In the genomic region with DNA sequence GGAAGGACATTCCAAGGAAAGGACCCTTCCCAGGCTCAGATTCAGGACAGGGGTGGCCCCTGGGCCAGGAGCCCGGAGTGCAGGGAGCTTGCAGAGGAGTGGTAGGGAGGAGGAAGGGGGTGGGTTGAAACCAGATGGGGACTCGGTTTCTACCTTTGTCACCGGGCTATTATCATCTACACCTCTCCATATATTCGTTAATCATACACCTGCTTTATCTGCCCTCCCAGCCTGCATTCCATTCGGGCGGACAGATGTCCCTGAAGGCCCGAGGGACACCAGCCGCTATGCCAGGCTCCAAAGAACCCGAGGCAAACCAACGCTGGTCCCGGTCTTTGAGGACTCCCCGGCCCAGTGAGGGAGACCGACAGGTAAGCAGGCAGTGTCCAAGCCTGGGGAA, we compare ENCODE assay signal across 29 cellular contexts. TPM values are rescaled to one million over a fixed set of nuclear protein-coding genes. Genes with fewer than 3 reads are reported as not detected.
"Had no signal": no experiment of that assay in that cellular context is flagged by ENCODE, and none has a peak within 500 bp of the region (broad histone marks: within the 10 kb centered on the region; RNA-seq: fewer than 3 reads in every experiment).

No MANE protein-coding gene starts in this region.

- H3K27ac ChIP-seq: coronary artery, heart left ventricle, neutrophil, psoas muscle, testis had no signal

- H3K4me1 ChIP-seq: testis, tibial nerve had no signal

- H3K4me3 Mint-ChIP-seq: naive B cell; nephron progenitor cell; stimulated activated naive B cell treated with anti-CD40 and anti-IgM and Interleukin-4, amounts not matched to agents 10 μg/mL and 1 μg/mL and 100 μg/mL, for 72 hours; stimulated activated naive CD8-positive, alpha-beta T cell treated with anti-CD3 and anti-CD28 coated beads, Interleukin-15, amount 100 ng/mL, for 72 hours had no signal

- H3K27me3 ChIP-seq: neutrophil, testis, tibial nerve had no signal

- H3K9me3 Mint-ChIP-seq: stimulated activated naive CD8-positive, alpha-beta T cell treated with anti-CD3 and anti-CD28 coated beads, Interleukin-15, amount 100 ng/mL, for 72 hours had no signal

- DNase-seq: cerebellar nuclear complex; effector CD8-positive, alpha-beta T cell; heart left ventricle; hippocampal formation; mammary epithelial cell; naive B cell; nephron progenitor cell; psoas muscle; stimulated activated CD4-positive, alpha-beta T cell treated with anti-CD3 and anti-CD28 coated beads, Interleukin-2, amount 100 ng/mL, for 24 hours; stimulated activated CD4-positive, alpha-beta T cell treated with anti-CD3 and anti-CD28 coated beads, Interleukin-4, amount 100 ng/mL, for 4 hours; stimulated activated naive B cell treated with anti-CD40 and anti-IgM and Interleukin-4, amounts not matched to agents 10 μg/mL and 1 μg/mL and 100 μg/mL, for 72 hours; stimulated activated naive CD8-positive, alpha-beta T cell treated with anti-CD3 and anti-CD28 coated beads, Interleukin-15, amount 100 ng/mL, for 72 hours; testis had no signal

- FAIRE-seq: frontal cortex had no signal

- H3K4me1 Mint-ChIP-seq: naive B cell; stimulated activated naive CD8-positive, alpha-beta T cell treated with anti-CD3 and anti-CD28 coated beads, Interleukin-15, amount 100 ng/mL, for 72 hours had no signal

- H3K36me3 Mint-ChIP-seq: stimulated activated naive B cell treated with anti-CD40 and anti-IgM and Interleukin-4, amounts not matched to agents 10 μg/mL and 1 μg/mL and 100 μg/mL, for 72 hours had no signal

- H3K36me3 ChIP-seq: heart left ventricle, neutrophil, tibial nerve had no signal

- H3K4me3 ChIP-seq: coronary artery, heart left ventricle, psoas muscle, testis had no signal

- H3K27ac Mint-ChIP-seq: nephron progenitor cell; stimulated activated naive B cell treated with anti-CD40 and anti-IgM and Interleukin-4, amounts not matched to agents 10 μg/mL and 1 μg/mL and 100 μg/mL, for 72 hours had no signal

- H3K9me3 ChIP-seq: neutrophil, psoas muscle, testis had no signal

- ATAC-seq: psoas muscle; sciatic nerve; stimulated activated naive B cell treated with anti-CD40 and anti-IgM and Interleukin-4, amounts not matched to agents 10 μg/mL and 1 μg/mL and 100 μg/mL, for 72 hours; stimulated activated naive CD8-positive, alpha-beta T cell treated with anti-CD3 and anti-CD28 coated beads, Interleukin-15, amount 100 ng/mL, for 72 hours had no signal

RNA-seq across cellular contexts. Expression of a gene that starts 15.5 kb away (rescaled TPM):
- total RNA-seq: mononuclear cell, osteoblast had no signal

RNA-seq across cellular contexts. Expression of a gene that starts 24.9 kb away (rescaled TPM):
- total RNA-seq: dermis microvascular lymphatic vessel endothelial cell, frontal cortex, glomerular endothelial cell, heart left ventricle, kidney epithelial cell, liver, mammary epithelial cell, mesenteric fat pad, mononuclear cell, osteoblast, psoas muscle, sciatic nerve, skeletal muscle tissue, subcutaneous adipose tissue, tibial nerve, ureter had no signal
- polyA plus RNA-seq: esophagus, heart left ventricle, liver, mammary epithelial cell, psoas muscle had no signal
